In the genomic region with DNA sequence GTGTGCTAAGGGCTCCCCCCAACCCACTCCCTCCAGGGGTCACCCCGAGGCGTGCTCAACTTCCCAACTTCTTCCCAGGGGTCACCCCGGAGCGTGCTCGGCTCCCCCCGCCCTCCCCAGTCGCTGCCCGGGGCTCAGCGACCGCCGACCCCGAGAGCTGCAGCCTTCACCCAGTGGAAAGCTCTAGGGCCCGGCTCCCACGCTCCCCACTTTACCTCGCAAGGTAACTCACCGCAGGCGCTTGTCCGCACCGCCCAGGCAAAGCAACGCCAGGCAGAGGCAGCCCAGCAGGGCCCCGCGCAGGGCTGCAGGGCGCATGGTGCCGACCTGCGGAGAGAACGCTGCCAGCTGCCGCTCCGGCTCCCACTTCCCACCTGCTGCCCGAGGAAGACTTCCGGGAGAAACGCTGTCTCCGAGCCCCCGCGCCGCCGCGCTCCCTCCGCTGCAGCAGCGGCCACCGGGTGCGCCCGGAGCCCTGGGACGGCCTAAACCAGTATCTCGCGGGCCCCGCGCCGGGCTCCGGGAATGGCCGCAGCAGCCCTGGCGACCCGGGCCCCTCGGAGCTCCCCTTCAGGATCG, we compare ENCODE assay signal across 8 cellular contexts. TPM values are rescaled to one million over a fixed set of nuclear protein-coding genes. Genes with fewer than 3 reads are reported as not detected.
DNase-seq lines count a peak whose midpoint lies in the region; ATAC-seq and TF ChIP-seq lines count a peak whose summit lies in the region.

No MANE protein-coding gene starts in this region.

- POLR2A ChIA-PET in Panc1 (lab: Charles Lee) = interaction anchor here (0.5 kb wide), 1 partner anchor 1522 kb away, joined by 6 read pairs; no protein-coding TSS in a partner anchor

- peak overlapping the region; percentile 81 to 83 for H3K4me3 Mint-ChIP-seq in effector memory CD8-positive, alpha-beta T cell

- H3K4me1 ChIP-seq in Panc1 (ENCODE audit: control insufficient read depth, insufficient read depth, low read length) (peaks cover 7% of the 10 kb centered on the region), muscle layer of duodenum (ENCODE audit: control insufficient read depth in 1 of 2, insufficient read depth in 2 of 2, low read length in 2 of 2) (peaks cover 11 to 15% of the 10 kb centered on the region in 2 donors)

- peaks cover 35% of the 10 kb centered on the region for H3K36me3 Mint-ChIP-seq in effector memory CD8-positive, alpha-beta T cell (ENCODE audit: insufficient read depth)

- H3K4me3 ChIP-seq in Panc1 (ENCODE audit: low read depth in 2 of 2, low read length in 2 of 2) (peak overlapping the region; percentile 65 to 70), muscle layer of duodenum (ENCODE audit: low read depth in 1 of 2, low read length in 2 of 2) (peak overlapping the region; percentile 75 to 95)

- ATAC-seq in HG02973 (IDR thresholded peaks at IDR 0.05; ENCODE audit: unreplicated experiment) (peak; percentile 1), Panc1 (peak; percentile 70)
- peak; percentile 28 for ATAC-seq in effector memory CD8-positive, alpha-beta T cell (replicated peaks)

- H3K27ac Mint-ChIP-seq in effector memory CD8-positive, alpha-beta T cell = peak overlapping the region; percentile 93 to 94

- intact Hi-C loops in Panc1 (cut with micrococcal nuclease; ENCODE audit: unreplicated experiment) = no loop called here

- no peak for TF ChIP-seq CTCF in Panc1 (IDR thresholded peaks at IDR 0.05)

- CTCF ChIA-PET in Panc1 (lab: Charles Lee) = no interaction called here

- no peaks in the 10 kb centered on the region for H3K27me3 Mint-ChIP-seq in effector memory CD8-positive, alpha-beta T cell

- H3K36me3 ChIP-seq in Panc1 (ENCODE audit: control insufficient read depth, insufficient read depth, low read length) = no peaks in the 10 kb centered on the region
- peaks cover 0 to 4% of the 10 kb centered on the region in 2 donors for H3K36me3 ChIP-seq in muscle layer of duodenum (ENCODE audit: control insufficient read depth in 1 of 2, insufficient read depth in 2 of 2, low read length in 2 of 2)

- H3K9me3 Mint-ChIP-seq in effector memory CD8-positive, alpha-beta T cell = no peaks in the 10 kb centered on the region

- in situ Hi-C loops in Panc1 (cut with HindIII; ENCODE audit: low pct_unique_long_range_greater_than_20kb, low sequenced_read_pairs) = no loop called here

- H3K27ac ChIP-seq in Panc1 (ENCODE audit: low read length) (no peak overlapping the region), muscle layer of duodenum (ENCODE audit: low read length) (peak overlapping the region; percentile 39)

- DNase-seq in stimulated activated naive CD4-positive, alpha-beta T cell treated with Interleukin-2 at 50 U/mL for 16 hours (lab: John Stamatoyannopoulos, UW) = peak; percentile 39
- DNase-seq in stimulated activated naive CD4-positive, alpha-beta T cell (lab: John Stamatoyannopoulos, UW) = no peak
- DNase-seq in Panc1 (ENCODE audit: low read depth, low spot score) (no peak), OCI-M1 (lab: John Stamatoyannopoulos, UW) (no peak), middle frontal gyrus (ENCODE audit: extremely low spot score, low spot score) (no peak)
- DNase-seq in effector memory CD8-positive, alpha-beta T cell = no peak

- no peaks in the 10 kb centered on the region for H3K9me3 ChIP-seq in Panc1 (ENCODE audit: control insufficient read depth, insufficient read depth, low read depth, low read length)
- no peaks in the 10 kb centered on the region for H3K9me3 ChIP-seq in muscle layer of duodenum (ENCODE audit: control insufficient read depth in 1 of 2, low read length in 2 of 2)

- H3K27me3 ChIP-seq in Panc1 (ENCODE audit: control insufficient read depth, insufficient read depth, low read length) (no peaks in the 10 kb centered on the region), muscle layer of duodenum (ENCODE audit: low read depth, low read length) (no peaks in the 10 kb centered on the region)

- no TSS peak for BruUV-seq in Panc1 (replicated peaks; lab: Mats Ljungman, UMichigan)

- peaks cover 66 to 70% of the 10 kb centered on the region in 2 donors for H3K4me1 Mint-ChIP-seq in effector memory CD8-positive, alpha-beta T cell (ENCODE audit: low read depth in 2 of 2)

RNA-seq across cellular contexts. Expression of gene RNASET2, which starts 0.4 kb away (rescaled TPM):
- 9.7 TPM for total RNA-seq in Panc1 (2021; ENCODE audit: unreplicated experiment)
- polyA plus RNA-seq in Panc1 (2012; ENCODE audit: insufficient read length) = 13.5 TPM

RNA-seq across cellular contexts. Expression of gene CEP43, which starts 43.2 kb away (rescaled TPM):
- 35.4 TPM for total RNA-seq in Panc1 (2021; ENCODE audit: unreplicated experiment)
- polyA plus RNA-seq in Panc1 (2012; ENCODE audit: insufficient read length) = 15.2 TPM

Comparison
In these comparisons a context has a peak if more than half of its experiments do, and no peak if none do; other contexts are left out.
1. ATAC-seq: peak in every context shown above with its lines; median percentile 70 in Panc1; 28 in effector memory CD8-positive, alpha-beta T cell; 1 in HG02973.